Comparison of ENCODE assay signal across 1 cellular context in the genomic region with DNA sequence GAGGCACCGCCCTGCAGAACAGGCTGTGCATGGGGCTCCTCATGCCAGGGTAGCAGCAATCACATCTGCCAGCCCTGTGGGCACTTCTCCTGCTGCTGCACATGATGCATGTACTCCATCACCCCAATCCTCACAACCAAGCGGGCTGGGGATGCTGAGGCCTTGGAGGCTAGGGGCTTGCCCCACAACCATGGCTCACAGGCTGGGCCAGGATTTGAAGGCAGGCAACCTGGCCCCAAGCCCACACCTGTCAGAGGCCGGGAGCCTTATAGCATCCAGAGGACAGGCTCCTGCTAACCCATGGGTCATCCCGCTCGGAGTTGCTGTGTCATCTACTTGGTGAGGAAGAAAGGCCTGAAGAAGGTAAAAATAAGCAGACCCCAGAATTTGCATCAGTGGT.
TF ChIP-seq lines count a peak whose summit lies in the region.

No MANE protein-coding gene starts in this region.

TF ChIP-seq in GM12878, 131 proteins besides CTCF, POLR2A, EP300 and RAD21:
- no peak for TF ChIP-seq SIN3A (IDR thresholded peaks at IDR 0.05; ENCODE audit: low read depth, low read length)
- TF ChIP-seq, protein P1, sequence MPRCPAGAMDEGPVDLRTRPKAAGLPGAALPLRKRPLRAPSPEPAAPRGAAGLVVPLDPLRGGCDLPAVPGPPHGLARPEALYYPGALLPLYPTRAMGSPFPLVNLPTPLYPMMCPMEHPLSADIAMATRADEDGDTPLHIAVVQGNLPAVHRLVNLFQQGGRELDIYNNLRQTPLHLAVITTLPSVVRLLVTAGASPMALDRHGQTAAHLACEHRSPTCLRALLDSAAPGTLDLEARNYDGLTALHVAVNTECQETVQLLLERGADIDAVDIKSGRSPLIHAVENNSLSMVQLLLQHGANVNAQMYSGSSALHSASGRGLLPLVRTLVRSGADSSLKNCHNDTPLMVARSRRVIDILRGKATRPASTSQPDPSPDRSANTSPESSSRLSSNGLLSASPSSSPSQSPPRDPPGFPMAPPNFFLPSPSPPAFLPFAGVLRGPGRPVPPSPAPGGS (IDR thresholded peaks at IDR 0.05; ENCODE audit: borderline replicate concordance, insufficient read depth, low read depth, low read length, poor library complexity, severe bottlenecking): no peak
- no peak for TF ChIP-seq ZNF24 (IDR thresholded peaks at IDR 0.05)
- TF ChIP-seq CHD1 (IDR thresholded peaks at IDR 0.05; ENCODE audit: low read depth, low read length): no peak
- TF ChIP-seq SUPT20H (IDR thresholded peaks at IDR 0.05; ENCODE audit: borderline replicate concordance, control insufficient read depth, low read depth, low read length): no peak
- no peak for TF ChIP-seq ZBED1 (IDR thresholded peaks at IDR 0.05; ENCODE audit: borderline replicate concordance)
- TF ChIP-seq RFX5 (IDR thresholded peaks at IDR 0.05; ENCODE audit: low read depth, low read length): no peak
- no peak for TF ChIP-seq CREM (IDR thresholded peaks at IDR 0.05; ENCODE audit: low read depth)
- no peak for TF ChIP-seq PAX5 (IDR thresholded peaks at IDR 0.05; ENCODE audit: borderline replicate concordance, low read depth, low read length)
- TF ChIP-seq E4F1 (IDR thresholded peaks at IDR 0.05; ENCODE audit: borderline replicate concordance, partially characterized antibody): no peak
- no peak for TF ChIP-seq RUNX3 (IDR thresholded peaks at IDR 0.05; ENCODE audit: low read length)
- TF ChIP-seq BRCA1 (IDR thresholded peaks at IDR 0.05; ENCODE audit: low read depth, low read length): no peak
- TF ChIP-seq CREB1 (IDR thresholded peaks at IDR 0.05; ENCODE audit: low read depth): no peak
- no peak for TF ChIP-seq SMARCA5 (IDR thresholded peaks at IDR 0.05)
- no peak for TF ChIP-seq PML (IDR thresholded peaks at IDR 0.05; ENCODE audit: low read length)
